In the genomic region with DNA sequence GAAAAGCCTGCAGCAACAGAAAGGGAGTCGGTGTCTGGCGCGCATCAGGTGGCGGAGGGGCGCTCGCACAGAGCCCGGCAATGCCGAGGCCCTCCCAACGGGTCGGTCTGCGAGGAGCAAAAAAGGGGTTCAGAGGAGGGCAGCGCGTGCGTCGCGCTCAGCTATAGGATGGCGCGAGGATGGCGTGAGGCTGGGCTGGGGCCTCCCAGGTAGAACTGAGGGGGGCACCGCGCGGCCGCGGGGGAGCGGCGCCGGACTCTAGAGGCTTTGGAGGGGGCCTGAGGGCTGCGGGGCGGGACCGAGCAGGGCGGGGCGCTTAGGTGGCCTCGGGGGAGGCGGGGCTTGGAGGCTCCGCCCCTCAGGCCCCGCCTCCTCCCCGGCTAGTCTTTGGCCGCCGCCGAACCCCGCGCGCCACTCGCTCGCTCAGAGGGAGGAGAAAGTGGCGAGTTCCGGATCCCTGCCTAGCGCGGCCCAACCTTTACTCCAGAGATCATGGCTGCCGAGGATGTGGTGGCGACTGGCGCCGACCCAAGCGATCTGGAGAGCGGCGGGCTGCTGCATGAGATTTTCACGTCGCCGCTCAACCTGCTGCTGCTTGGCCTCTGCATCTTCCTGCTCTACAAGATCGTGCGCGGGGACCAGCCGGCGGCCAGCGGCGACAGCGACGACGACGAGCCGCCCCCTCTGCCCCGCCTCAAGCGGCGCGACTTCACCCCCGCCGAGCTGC, we compare ENCODE assay signal across 8 cellular contexts. TPM values are rescaled to one million over a fixed set of nuclear protein-coding genes. Genes with fewer than 3 reads are reported as not detected.
A peak's percentile ranks its signal among the peaks of the same experiment; 100 is the strongest.
DNase-seq lines count a peak whose midpoint lies in the region; ATAC-seq, FAIRE-seq and TF ChIP-seq lines count a peak whose summit lies in the region.

A gene (plus strand): TSS at position 414 of the 727 bp plus-strand sequence. CDS start 79 bp downstream, at position 493.

- peaks cover 32% of the 10 kb centered on the region for H3K4me1 Mint-ChIP-seq in activated CD8-positive, alpha-beta T cell treated with anti-CD3 and anti-CD28 coated beads, Interleukin-2, amount 10 ng/mL, durations not matched to agents 7 days and 5 days (ENCODE audit: low read depth)

- peaks cover 6 to 18% (median 14%) of the 10 kb centered on the region in 10 experiments; a peak in 17 of 20 replicates for H3K4me1 ChIP-seq in BLaER1 treated with 17β-estradiol and CSF1 and Interleukin-3, amounts not matched to agents 10 nM and 100 nM
- peaks cover 3 to 8% of the 10 kb centered on the region in 2 donors for H3K4me1 ChIP-seq in lung (ENCODE audit: control insufficient read depth in 2 of 2, insufficient read depth in 2 of 2, low read length in 2 of 2)

- H3K27ac Mint-ChIP-seq in activated CD8-positive, alpha-beta T cell treated with anti-CD3 and anti-CD28 coated beads, Interleukin-2, amount 10 ng/mL, durations not matched to agents 7 days and 5 days = peak within 1 kb of the TSS; percentile 90

- peak within 1 kb of the TSS; percentile 67 to 86 (median 80) for H3K4me2 ChIP-seq in BLaER1 treated with 17β-estradiol and CSF1 and Interleukin-3, amounts not matched to agents 10 nM and 100 nM

- H3K27me3 ChIP-seq in BLaER1 treated with 17β-estradiol and CSF1 and Interleukin-3, amounts not matched to agents 10 nM and 100 nM = no peaks in the 10 kb centered on the region; a peak in 1 of 22 replicates
- no peaks in the 10 kb centered on the region for H3K27me3 ChIP-seq in lung (ENCODE audit: control insufficient read depth, insufficient read depth)

- H3K36me3 Mint-ChIP-seq in activated CD8-positive, alpha-beta T cell treated with anti-CD3 and anti-CD28 coated beads, Interleukin-2, amount 10 ng/mL, durations not matched to agents 7 days and 5 days (ENCODE audit: low read depth) = peaks cover 12% of the 10 kb centered on the region

- peak within 1 kb of the TSS; percentile 61 to 88 (median 80); a peak in 21 of 22 replicates for H3K27ac ChIP-seq in BLaER1 treated with 17β-estradiol and CSF1 and Interleukin-3, amounts not matched to agents 10 nM and 100 nM
- peak within 1 kb of the TSS; percentile 71 to 85 for H3K27ac ChIP-seq in lung (ENCODE audit: low read depth in 1 of 2, low read length in 1 of 2)

- peak within 1 kb of the TSS; percentile 80 for H3K4me3 Mint-ChIP-seq in activated CD8-positive, alpha-beta T cell treated with anti-CD3 and anti-CD28 coated beads, Interleukin-2, amount 10 ng/mL, durations not matched to agents 7 days and 5 days

- H3K9me3 Mint-ChIP-seq in activated CD8-positive, alpha-beta T cell treated with anti-CD3 and anti-CD28 coated beads, Interleukin-2, amount 10 ng/mL, durations not matched to agents 7 days and 5 days (ENCODE audit: insufficient read depth) = no peaks in the 10 kb centered on the region

- POLR2A ChIA-PET in activated CD8-positive, alpha-beta T cell treated with anti-CD3 and anti-CD28 coated beads, Interleukin-2, amount 10 ng/mL, durations not matched to agents 7 days and 5 days (lab: Charles Lee) = no interaction called here

- CTCF ChIA-PET in activated CD8-positive, alpha-beta T cell treated with anti-CD3 and anti-CD28 coated beads, Interleukin-2, amount 10 ng/mL, durations not matched to agents 7 days and 5 days (lab: Charles Lee) = no interaction called here

- peaks cover 12% of the 10 kb centered on the region for H3K27me3 Mint-ChIP-seq in activated CD8-positive, alpha-beta T cell treated with anti-CD3 and anti-CD28 coated beads, Interleukin-2, amount 10 ng/mL, durations not matched to agents 7 days and 5 days (ENCODE audit: low read depth)

- DNase-seq in GM19239 (ENCODE audit: insufficient read length, low spot score) (peak; percentile 59), NCI-H82 (lab: John Stamatoyannopoulos, UW) (peak; percentile 93), lung (ENCODE audit: low spot score) (peak; percentile 78)
- peak; percentile 83 for DNase-seq in activated CD8-positive, alpha-beta T cell treated with anti-CD3 and anti-CD28 coated beads, Interleukin-2, amount 10 ng/mL, durations not matched to agents 7 days and 5 days
- peak; percentile 68 for DNase-seq in effector CD4-positive, alpha-beta T cell
- peak; percentile 44 to 64 (median 57) for DNase-seq in stimulated activated CD4-positive, alpha-beta T cell treated with anti-CD3 and anti-CD28 coated beads, TNF-alpha, amount 100 ng/mL, for 4 hours (ENCODE audit: low read depth in 3 of 3)

- peak; percentile 65 for FAIRE-seq in GM19239 (lab: Jason Lieb, UNC)

- H3K36me3 ChIP-seq in BLaER1 treated with 17β-estradiol and CSF1 and Interleukin-3, amounts not matched to agents 10 nM and 100 nM = peaks cover 0 to 11% (median 0%) of the 10 kb centered on the region in 11 experiments; a peak in 5 of 22 replicates
- H3K36me3 ChIP-seq in lung (ENCODE audit: control insufficient read depth in 2 of 2, insufficient read depth in 2 of 2, low read length in 2 of 2) = no peaks in the 10 kb centered on the region

- ATAC-seq in HG03442 (IDR thresholded peaks at IDR 0.05; ENCODE audit: unreplicated experiment) = peak; percentile 89
- ATAC-seq in activated CD8-positive, alpha-beta T cell treated with anti-CD3 and anti-CD28 coated beads, Interleukin-2, amount 10 ng/mL, durations not matched to agents 7 days and 5 days = peak; percentile 96
- peak; percentile 94 for ATAC-seq in lung (ENCODE audit: insufficient read depth, low FRiP score)

- no peak for TF ChIP-seq CTCF in lung (IDR thresholded peaks at IDR 0.05; ENCODE audit: control extremely low read depth, extremely low read depth)

- WGBS in lung, 2 donors = 0 to 36% methylated on average over 12 to 77 of the region's 77 CpGs

- H3K4me3 ChIP-seq in BLaER1 treated with 17β-estradiol and CSF1 and Interleukin-3, amounts not matched to agents 10 nM and 100 nM = peak within 1 kb of the TSS; percentile 60 to 83 (median 78)
- peak within 1 kb of the TSS; percentile 48 for H3K4me3 ChIP-seq in lung

- H3K9me3 ChIP-seq in BLaER1 treated with 17β-estradiol and CSF1 and Interleukin-3, amounts not matched to agents 10 nM and 100 nM (replicated peaks in 1 of 11) = peaks cover 0 to 16% (median 5%) of the 10 kb centered on the region in 11 experiments; a peak in 8 of 22 replicates
- H3K9me3 ChIP-seq in lung (ENCODE audit: control insufficient read depth in 2 of 2, insufficient read depth in 1 of 2, low read length in 1 of 2) = peaks cover 0 to 2% of the 10 kb centered on the region in 2 donors

- peaks cover 0 to 20% (median 7%) of the 10 kb centered on the region in 11 experiments; a peak in 7 of 22 replicates for H4K20me1 ChIP-seq in BLaER1 treated with 17β-estradiol and CSF1 and Interleukin-3, amounts not matched to agents 10 nM and 100 nM

- H3K9ac ChIP-seq in BLaER1 treated with 17β-estradiol and CSF1 and Interleukin-3, amounts not matched to agents 10 nM and 100 nM = peak within 1 kb of the TSS; percentile 81 to 89 (median 86)

RNA-seq across cellular contexts. Expression of the gene that starts here (rescaled TPM):
- total RNA-seq in activated CD8-positive, alpha-beta T cell treated with anti-CD3 and anti-CD28 coated beads, Interleukin-2, amount 10 ng/mL, durations not matched to agents 7 days and 5 days = 10 to 100 TPM; 28.7 to 30.3 TPM
- total RNA-seq in lung = 100 to 1,000 TPM in 1 of 2 donors, 10 to 100 TPM in 1; 84.7 to 142 TPM
- polyA plus RNA-seq in lung = 10 to 100 TPM; 59.1 to 73.3 TPM

Comparison
In these comparisons a context has a peak if more than half of its experiments do, and no peak if none do; other contexts are left out.
1. Peak in every context shown above with its lines: DNase-seq, ATAC-seq, H3K4me3 ChIP-seq and H3K27ac ChIP-seq.